1 cellular context compared by ENCODE assay signal in genomic region chr1:51575406-51576084, GRCh38.
TF ChIP-seq lines count a peak whose summit lies in the region.

No MANE protein-coding gene starts in this region.

TF ChIP-seq in GM23338, 12 proteins besides CTCF, POLR2A, EP300 and RAD21 (continued from another document):
- TF ChIP-seq ZNF462 (CRISPR knock-in tag; IDR thresholded peaks at IDR 0.05) = no peak
- TF ChIP-seq ZNF114 (CRISPR knock-in tag; IDR thresholded peaks at IDR 0.05) = no peak
- TF ChIP-seq ZNF331 (CRISPR knock-in tag; IDR thresholded peaks at IDR 0.05; ENCODE audit: low read depth) = no peak
- no peak for TF ChIP-seq REST (IDR thresholded peaks at IDR 0.05; ENCODE audit: unreplicated experiment)
- no peak for TF ChIP-seq EZH2phosphoT487 (IDR thresholded peaks at IDR 0.05; ENCODE audit: unreplicated experiment)
- no peak for TF ChIP-seq JUNB (IDR thresholded peaks at IDR 0.05; ENCODE audit: unreplicated experiment)
- no peak for TF ChIP-seq CREB1 (CRISPR knock-in tag; IDR thresholded peaks at IDR 0.05; ENCODE audit: low read depth)
- TF ChIP-seq POLR2AphosphoS5 (IDR thresholded peaks at IDR 0.05; ENCODE audit: low read depth) = no peak
- TF ChIP-seq NANOG (IDR thresholded peaks at IDR 0.05; ENCODE audit: borderline replicate concordance) = no peak
- no peak for TF ChIP-seq STAT1 (IDR thresholded peaks at IDR 0.05; ENCODE audit: unreplicated experiment)
TF ChIP-seq in GM23338: peak in this region for 0.
